13 cellular contexts compared by ENCODE assay signal in genomic region chr14:67464377-67464776, GRCh38. TPM values are rescaled to one million over a fixed set of nuclear protein-coding genes. Genes with fewer than 3 reads are reported as not detected.
"Had no signal": no experiment of that assay in that cellular context is flagged by ENCODE, and none has a peak within 500 bp of the region (broad histone marks: within the 10 kb centered on the region; RNA-seq: fewer than 3 reads in every experiment).

No MANE protein-coding gene starts in this region.

- H3K27me3 Mint-ChIP-seq: activated T-helper 17 cell treated with anti-CD3 and anti-CD28 coated beads, Interleukin-2, amount 50 U/mL, for 72 hours had no signal

- H3K36me3 ChIP-seq: adrenal gland, ovary, thyroid gland, uterus, WERI-Rb-1 had no signal

- ATAC-seq: activated T-helper 17 cell treated with anti-CD3 and anti-CD28 coated beads, Interleukin-2, amount 50 U/mL, for 72 hours had no signal

- H3K9me3 Mint-ChIP-seq: activated T-helper 17 cell treated with anti-CD3 and anti-CD28 coated beads, Interleukin-2, amount 50 U/mL, for 72 hours; neural crest cell had no signal

- H3K4me3 Mint-ChIP-seq: activated T-helper 17 cell treated with anti-CD3 and anti-CD28 coated beads, Interleukin-2, amount 50 U/mL, for 72 hours; neural crest cell had no signal

- DNase-seq: activated CD8-positive, alpha-beta memory T cell treated with anti-CD3 and anti-CD28 coated beads, Interleukin-2, amount 50 U/mL, for 4 hours; adrenal gland; cortex of kidney; hippocampal formation; kidney glomerular epithelial cell; ovary; stimulated activated CD4-positive, alpha-beta T cell treated with anti-CD3 and anti-CD28 coated beads, Interleukin-4, amount 100 ng/mL, for 1 hour; stimulated activated CD8-positive, alpha-beta memory T cell treated with anti-CD3 and anti-CD28 coated beads, Interleukin-4, amount 100 ng/mL, for 48 hours; thyroid gland; uterus had no signal

- H3K9me3 ChIP-seq: adrenal gland, ovary, thyroid gland, uterus had no signal

- H3K4me3 ChIP-seq: adrenal gland, ovary, thyroid gland, uterus had no signal

- H3K27ac Mint-ChIP-seq: activated T-helper 17 cell treated with anti-CD3 and anti-CD28 coated beads, Interleukin-2, amount 50 U/mL, for 72 hours had no signal

- H3K27ac ChIP-seq: adrenal gland, ovary, thyroid gland, uterus, WERI-Rb-1 had no signal

- H3K4me1 ChIP-seq: uterus had no signal

- H3K4me1 Mint-ChIP-seq: neural crest cell had no signal

- H3K27me3 ChIP-seq: adrenal gland, ovary, thyroid gland, uterus had no signal

RNA-seq across cellular contexts. Expression of gene PLEK2, which starts 52.4 kb away (rescaled TPM):
- total RNA-seq: neural crest cell had no signal
